Comparison of ENCODE assay signal across 8 cellular contexts in genomic region chr16:10918294-10919002, GRCh38. TPM values are rescaled to one million over a fixed set of nuclear protein-coding genes. Genes with fewer than 3 reads are reported as not detected.
DNase-seq lines count a peak whose midpoint lies in the region; ATAC-seq and TF ChIP-seq lines count a peak whose summit lies in the region.

No MANE protein-coding gene starts in this region.

- TF ChIP-seq CTCF in GM06990 (IDR thresholded peaks at IDR 0.05; ENCODE audit: insufficient read depth, low read length, poor library complexity, severe bottlenecking): peak; percentile 98
- peak; percentile 94 for TF ChIP-seq CTCF in IMR-90 (conservative IDR thresholded peaks at IDR 0.05; ENCODE audit: low read depth, low read length)
- TF ChIP-seq CTCF in OCI-LY1 (IDR thresholded peaks at IDR 0.05; ENCODE audit: low read length): peak; percentile 95
- peak; percentile 82 to 99 (median 96) for TF ChIP-seq CTCF in esophagus squamous epithelium (IDR thresholded peaks at IDR 0.05)

- H3K4me2 ChIP-seq in IMR-90 (ENCODE audit: low read depth, low read length) (no peak overlapping the region), OCI-LY1 (ENCODE audit: low read length) (no peak overlapping the region; the same call in 1 of the 2 replicates)

- H4K20me1 ChIP-seq in IMR-90 (ENCODE audit: insufficient read depth, low read length) (no peaks in the 10 kb centered on the region), OCI-LY1 (ENCODE audit: insufficient read depth, low read length) (no peaks in the 10 kb centered on the region)

- H3K4me1 Mint-ChIP-seq in naive B cell: peaks cover 46 to 71% (median 67%) of the 10 kb centered on the region in 3 donors

- H3K18ac ChIP-seq in IMR-90 (ENCODE audit: low read depth, low read length): no peak overlapping the region

- H3K36me3 ChIP-seq in GM06990 (ENCODE audit: control insufficient read depth, insufficient read depth, low read length) (peaks cover 37% of the 10 kb centered on the region), IMR-90 (ENCODE audit: control insufficient read depth, insufficient read depth, low read length) (0 out of 2 replicates have a peak, but pooled peaks cover 1% of the 10 kb centered on the region), OCI-LY1 (ENCODE audit: insufficient read depth, low read length) (peaks cover 34% of the 10 kb centered on the region; the same call in 1 of the 2 replicates), esophagus squamous epithelium (peaks cover 0 to 5% (median 3%) of the 10 kb centered on the region in 3 donors)

- H3K9ac ChIP-seq in IMR-90 (ENCODE audit: low read depth, low read length) (no peak overlapping the region), OCI-LY1 (ENCODE audit: low read length) (no peak overlapping the region; the same call in 1 of the 2 replicates)

- TF ChIP-seq RAD21 in IMR-90 (IDR thresholded peaks at IDR 0.05; ENCODE audit: low read length): peak; percentile 93

- no peak overlapping the region for H3K23ac ChIP-seq in IMR-90 (ENCODE audit: low read depth, low read length)

- H3K27me3 Mint-ChIP-seq in naive B cell: no peaks in the 10 kb centered on the region

- H3K27me3 ChIP-seq in GM06990 (replicated peaks; ENCODE audit: control insufficient read depth, insufficient read depth, low read length) (no peaks in the 10 kb centered on the region), IMR-90 (ENCODE audit: control insufficient read depth, insufficient read depth, low read length) (peaks cover 4% of the 10 kb centered on the region; the same call in 1 of the 2 replicates), OCI-LY1 (ENCODE audit: insufficient read depth, low read length) (no peaks in the 10 kb centered on the region), esophagus squamous epithelium (no peaks in the 10 kb centered on the region)

- H3K4me1 ChIP-seq in IMR-90 (ENCODE audit: control insufficient read depth, insufficient read depth, low read length): peaks cover 5% of the 10 kb centered on the region
- H3K4me1 ChIP-seq in OCI-LY1 (ENCODE audit: insufficient read depth, low read length, severe bottlenecking): peaks cover 7% of the 10 kb centered on the region
- H3K4me1 ChIP-seq in esophagus squamous epithelium: peaks cover 0 to 50% (median 15%) of the 10 kb centered on the region in 3 donors

- H2AK5ac ChIP-seq in IMR-90 (ENCODE audit: low read depth, low read length): no peak overlapping the region

- no peak overlapping the region for H2BK120ac ChIP-seq in IMR-90 (ENCODE audit: low read depth, low read length)

- H3K9me1 ChIP-seq in IMR-90 (ENCODE audit: insufficient read depth, low read length): no peaks in the 10 kb centered on the region

- POLR2A ChIA-PET in IMR-90 (lab: Charles Lee; ENCODE audit: unreplicated experiment): no interaction called here

- H3K56ac ChIP-seq in IMR-90 (ENCODE audit: extremely low read depth, insufficient read depth, low read length): no peak overlapping the region

- intact Hi-C loops in IMR-90 (cut with micrococcal nuclease): loop anchor here (1.0 to 5.0 kb wide), 5 partner anchors 161 to 489 kb away; no protein-coding TSS in a partner anchor
- intact Hi-C loops in esophagus squamous epithelium (cut with DNase I): loop anchor here (5.0 to 10.0 kb wide), 2 partner anchors 154 to 396 kb away; no protein-coding TSS in a partner anchor

- no peak overlapping the region for H3K27ac ChIP-seq in IMR-90 (ENCODE audit: insufficient read depth, low read length)
- peak overlapping the region; percentile 53 for H3K27ac ChIP-seq in OCI-LY1 (ENCODE audit: low read depth, low read length, poor library complexity, severe bottlenecking)
- H3K27ac ChIP-seq in esophagus squamous epithelium: peak overlapping the region in 2 of 4 donors; percentile 42 to 53

- no peak overlapping the region for H3K4me3 ChIP-seq in GM06990 (replicated peaks; ENCODE audit: low read depth, low read length)
- no peak overlapping the region for H3K4me3 ChIP-seq in IMR-90 (ENCODE audit: insufficient read depth, low read depth, low read length)
- no peak overlapping the region for H3K4me3 ChIP-seq in OCI-LY1 (ENCODE audit: low read depth, low read length, poor library complexity, severe bottlenecking)
- H3K4me3 ChIP-seq in esophagus squamous epithelium: peak overlapping the region in 1 of 4 donors; percentile 7

- no peak overlapping the region for H4K91ac ChIP-seq in IMR-90 (ENCODE audit: insufficient read depth, low read depth, low read length)

- peaks cover 21 to 29% of the 10 kb centered on the region in 2 donors for H3K36me3 Mint-ChIP-seq in naive B cell

- H3K9me3 ChIP-seq in IMR-90 (ENCODE audit: control insufficient read depth, insufficient read depth, low read length): no peaks in the 10 kb centered on the region
- no peaks in the 10 kb centered on the region for H3K9me3 ChIP-seq in OCI-LY1 (ENCODE audit: low read length)
- no peaks in the 10 kb centered on the region for H3K9me3 ChIP-seq in esophagus squamous epithelium

- H4K5ac ChIP-seq in IMR-90 (ENCODE audit: low read depth, low read length): no peak overlapping the region

- BruUV-seq in IMR-90 (replicated peaks; lab: Mats Ljungman, UMichigan): no TSS peak

- CTCF ChIA-PET in IMR-90 (lab: Yijun Ruan, JAX): interaction anchor here (0.6 to 1.7 kb wide), 8 partner anchors 8 to 1840 kb away, joined by 3 to 7 read pairs (median 4); no protein-coding TSS in a partner anchor

- ATAC-seq in IMR-90 (ENCODE audit: low read depth) (peak; percentile 98), naive B cell (ENCODE audit: low read depth in 2 of 2) (peak; percentile 69 to 75), GM18517 (IDR thresholded peaks at IDR 0.05; ENCODE audit: unreplicated experiment) (no peak)

- no peak overlapping the region for H4K8ac ChIP-seq in IMR-90 (ENCODE audit: low read depth in 2 of 2, low read length in 2 of 2)

- no peaks in the 10 kb centered on the region for H3K9me2 ChIP-seq in OCI-LY1 (ENCODE audit: low read depth, low read length)

- peak overlapping the region; percentile 82 to 97 (median 90) for H3K27ac Mint-ChIP-seq in naive B cell

- no peak overlapping the region for H3K14ac ChIP-seq in IMR-90 (replicated peaks; ENCODE audit: low read depth, low read length)

- H2AFZ ChIP-seq in IMR-90 (replicated peaks; ENCODE audit: low read length, poor library complexity) (peak overlapping the region; percentile 71), OCI-LY1 (ENCODE audit: low read length) (no peak overlapping the region)

- H2AK9ac ChIP-seq in IMR-90 (replicated peaks; ENCODE audit: low read depth, low read length, poor library complexity): peak overlapping the region; percentile 20

- H3K79me2 ChIP-seq in OCI-LY1 (ENCODE audit: insufficient read depth, low read length): no peaks in the 10 kb centered on the region

- no peaks in the 10 kb centered on the region for H3F3A ChIP-seq in OCI-LY1 (ENCODE audit: insufficient read depth, low read length)

- dilution Hi-C loops in IMR-90 (cut with HindIII; ENCODE audit: low sequenced_read_pairs, unreplicated experiment): no loop called here

- H3K4me3 Mint-ChIP-seq in naive B cell: peak overlapping the region in 6 of 8 donors; percentile 42 to 79 (median 54)

- no peak overlapping the region for H2BK5ac ChIP-seq in IMR-90 (ENCODE audit: low read depth, low read length, poor library complexity, severe bottlenecking)

- H3K79me1 ChIP-seq in IMR-90 (ENCODE audit: low read depth in 1 of 2, low read length in 2 of 2): no peaks in the 10 kb centered on the region

- no peak overlapping the region for H2BK15ac ChIP-seq in IMR-90 (ENCODE audit: low read depth, low read length)

- DNase-seq in GM06990 (ENCODE audit: extremely low read depth, insufficient read length) (peak; percentile 64), IMR-90 (peak; percentile 92), activated T-cell treated with anti-CD3 and anti-CD28 coated beads for 1 hour (ENCODE audit: low read depth) (peak; percentile 65), esophagus squamous epithelium (lab: John Stamatoyannopoulos, UW) (peak; percentile 38), naive B cell (peak; percentile 77)
- peak; percentile 70 for DNase-seq in stimulated activated CD8-positive, alpha-beta memory T cell treated with anti-CD3 and anti-CD28 coated beads, Interleukin-7, amount 100 ng/mL, for 24 hours (ENCODE audit: low read depth)

- in situ Hi-C loops in IMR-90 (cut with MboI; ENCODE audit: low sequenced_read_pairs): loop anchor here (10.0 to 25.0 kb wide), 2 partner anchors 394 to 656 kb away; no protein-coding TSS in a partner anchor

- WGBS in IMR-90 (ENCODE audit: extremely low coverage in 2 of 2, insufficient read length in 1 of 2), 2 experiments: 39% methylated on average over 4 of the region's 21 CpGs; no CpG with 5 or more reads in 1 of the 2 experiments
- 9 to 40% methylated on average over 2 to 7 of the region's 21 CpGs for WGBS in esophagus squamous epithelium, 2 donors

- no peaks in the 10 kb centered on the region for H3K9me3 Mint-ChIP-seq in naive B cell

- TF ChIP-seq POLR2A in IMR-90 (IDR thresholded peaks at IDR 0.05; ENCODE audit: low read depth, low read length) (0 out of 2 replicates have a peak, but pooled peaks have one; percentile 25), esophagus squamous epithelium (IDR thresholded peaks at IDR 0.05) (no peak)

- no peak overlapping the region for H3K4ac ChIP-seq in IMR-90 (ENCODE audit: low read depth, low read length)

- H2BK20ac ChIP-seq in IMR-90 (ENCODE audit: low read depth, low read length): no peak overlapping the region

TF ChIP-seq in IMR-90, 13 proteins besides CTCF, POLR2A, EP300 and RAD21 (continues in another document):
- TF ChIP-seq CEBPB (IDR thresholded peaks at IDR 0.05; ENCODE audit: low read depth, low read length): 0 out of 2 replicates have a peak, but pooled peaks have one; percentile 9
- no peak for TF ChIP-seq NFE2L2 (IDR thresholded peaks at IDR 0.05; ENCODE audit: low read depth, low read length)
- no peak for TF ChIP-seq MAFK (IDR thresholded peaks at IDR 0.05; ENCODE audit: low read depth, low read length)

RNA-seq across cellular contexts. Expression of gene DEXI, which starts 23.8 kb away (rescaled TPM):
- 43.7 and 44.4 TPM in 2 replicates for total RNA-seq in IMR-90 (2012; rRNA removed)
- 62.5 and 63.6 TPM in 2 replicates for polyA plus RNA-seq in IMR-90 (2012; rRNA removed)
- polyA plus RNA-seq in IMR-90 (2012; cell fraction: cytosol; rRNA removed): 73.1 and 112 TPM in 2 replicates
- polyA plus RNA-seq in IMR-90 (2012; cell fraction: nucleus; rRNA removed; ENCODE audit: low replicate concordance): 27.5 and 44.2 TPM in 2 replicates
- 10 to 100 TPM; 22.6 to 60.1 (median 28.4) TPM for total RNA-seq in esophagus squamous epithelium
- 10 to 100 TPM; 10.1 to 22.6 (median 15.6) TPM for polyA plus RNA-seq in naive B cell (ENCODE audit: low read depth in 6 of 6)

RNA-seq across cellular contexts. Expression of gene CLEC16A, which starts 25.9 kb away (rescaled TPM):
- total RNA-seq in IMR-90 (2012; rRNA removed) (16.5 and 18.3 TPM in 2 replicates), esophagus squamous epithelium (10 to 100 TPM; 20.3 to 25.7 (median 25.1) TPM)
- polyA plus RNA-seq in IMR-90 (2012; rRNA removed) (15.4 and 15.9 TPM in 2 replicates), naive B cell (ENCODE audit: low read depth in 6 of 6) (10 to 100 TPM; 11.8 to 34.9 (median 18.7) TPM)
- polyA plus RNA-seq in IMR-90 (2012; cell fraction: cytosol; rRNA removed): 11.0 and 13.5 TPM in 2 replicates
- polyA plus RNA-seq in IMR-90 (2012; cell fraction: nucleus; rRNA removed; ENCODE audit: low replicate concordance): 22.9 and 31.5 TPM in 2 replicates

RNA-seq across cellular contexts. Expression of gene CIITA, which starts 41.4 kb away (rescaled TPM):
- total RNA-seq in IMR-90 (2012; rRNA removed): not detected in 2 replicates
- 0.04 and 0.10 TPM in 2 replicates for polyA plus RNA-seq in IMR-90 (2012; rRNA removed)
- 0.03 and 0.11 TPM in 2 replicates for polyA plus RNA-seq in IMR-90 (2012; cell fraction: cytosol; rRNA removed)
- polyA plus RNA-seq in IMR-90 (2012; cell fraction: nucleus; rRNA removed; ENCODE audit: low replicate concordance): 0.29 and 0.36 TPM in 2 replicates
- 10 to 100 TPM in 1 of 4 donors, 1 to 10 TPM in 3; 3.2 to 12.6 (median 5.7) TPM for total RNA-seq in esophagus squamous epithelium
- 100 to 1,000 TPM; 130 to 259 (median 150) TPM for polyA plus RNA-seq in naive B cell (ENCODE audit: low read depth in 6 of 6)

Comparison
In these comparisons a context has a peak if more than half of its experiments do, and no peak if none do; other contexts are left out.
1. DNase-seq: peak in every context shown above with its lines; median percentile 92 in IMR-90; 77 in naive B cell; 70 in stimulated activated CD8-positive, alpha-beta memory T cell treated with anti-CD3 and anti-CD28 coated beads, Interleukin-7, amount 100 ng/mL, for 24 hours; 65 in activated T-cell treated with anti-CD3 and anti-CD28 coated beads for 1 hour; 64 in GM06990; 38 in esophagus squamous epithelium.